1 cellular context compared by ENCODE assay signal in the genomic region with DNA sequence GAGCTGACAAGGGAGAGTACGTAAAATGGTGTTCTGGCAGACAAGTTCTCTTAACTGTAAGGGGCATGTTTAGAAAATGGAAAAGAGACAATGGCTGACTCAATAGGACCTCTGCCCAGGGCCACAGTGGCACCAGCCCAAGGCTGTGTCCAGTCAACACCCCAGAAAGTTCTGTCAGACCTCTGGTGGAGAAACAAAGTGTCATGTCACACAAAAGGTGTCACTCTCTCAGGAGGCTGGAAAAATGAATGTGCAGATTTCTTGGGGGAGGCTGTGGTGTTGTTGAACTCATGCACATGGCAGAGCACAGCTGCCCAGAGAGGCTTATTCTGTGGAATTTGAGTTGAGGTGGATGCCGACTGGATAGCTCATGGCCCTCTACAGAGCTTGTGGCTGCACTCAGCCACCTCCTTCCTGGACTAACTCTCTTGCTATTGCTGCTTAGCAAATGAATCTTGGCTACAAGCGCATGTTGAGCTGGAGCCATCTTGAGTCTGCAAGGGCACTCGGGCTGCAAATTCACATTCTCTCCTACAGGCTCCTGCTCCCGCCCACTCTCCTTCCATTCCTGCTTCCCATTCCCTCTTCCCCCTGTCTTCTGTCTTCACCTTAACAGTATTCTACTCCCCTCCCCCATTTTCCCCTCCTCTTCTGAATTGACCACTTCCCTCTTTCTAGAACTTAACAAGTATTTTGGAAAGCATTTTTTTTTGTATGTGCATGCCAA.
TF ChIP-seq lines count a peak whose summit lies in the region.

No MANE protein-coding gene starts in this region.

TF ChIP-seq in GM23338, 12 proteins besides CTCF, POLR2A, EP300 and RAD21 (continued from another document):
- no peak for TF ChIP-seq ZNF462 (CRISPR knock-in tag; IDR thresholded peaks at IDR 0.05)
- TF ChIP-seq STAT1 (IDR thresholded peaks at IDR 0.05; ENCODE audit: unreplicated experiment): no peak
- no peak for TF ChIP-seq POLR2AphosphoS5 (IDR thresholded peaks at IDR 0.05; ENCODE audit: low read depth)
- no peak for TF ChIP-seq EZH2phosphoT487 (IDR thresholded peaks at IDR 0.05; ENCODE audit: unreplicated experiment)
